In the genomic region with DNA sequence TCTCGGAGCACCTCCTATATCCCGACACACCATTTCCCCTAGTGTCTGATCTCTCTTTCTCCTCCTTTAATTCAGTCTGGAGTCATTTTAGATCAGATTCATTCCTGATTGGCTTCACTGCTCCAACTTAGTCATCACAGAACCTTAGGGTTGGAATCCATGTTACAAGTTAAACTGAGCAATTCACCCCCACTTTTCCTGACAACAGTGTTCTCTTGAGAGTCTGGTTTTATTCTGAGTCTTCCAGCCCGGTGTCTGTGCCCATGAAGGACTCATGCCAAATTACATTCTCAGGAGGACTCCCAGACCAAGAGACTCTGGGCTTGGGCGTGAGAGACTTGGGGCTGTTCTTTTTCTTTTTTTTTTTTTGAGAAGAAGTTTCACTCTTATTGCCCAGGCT, we compare ENCODE assay signal across 15 cellular contexts. TPM values are rescaled to one million over a fixed set of nuclear protein-coding genes. Genes with fewer than 3 reads are reported as not detected.
DNase-seq lines count a peak whose midpoint lies in the region; ATAC-seq and TF ChIP-seq lines count a peak whose summit lies in the region.
"Had no signal": no experiment of that assay in that cellular context is flagged by ENCODE, and none has a peak within 500 bp of the region (broad histone marks: within the 10 kb centered on the region; RNA-seq: fewer than 3 reads in every experiment).

No MANE protein-coding gene starts in this region.

- intact Hi-C loops in lower lobe of right lung (cut with DNase I): no loop called here

- H3K27ac Mint-ChIP-seq in HFFc6: peak overlapping the region; percentile 72
- H3K27ac Mint-ChIP-seq: stimulated activated effector memory CD8-positive, alpha-beta T cell treated with anti-CD3 and anti-CD28 coated beads, Interleukin-12 subunit alpha, Interleukin-12 subunit beta, amount 100 ng/mL, for 72 hours had no signal

- no peak overlapping the region; the same call in 1 of the 2 replicates for H3K4me3 Mint-ChIP-seq in HFFc6
- H3K4me3 Mint-ChIP-seq: stimulated activated effector memory CD8-positive, alpha-beta T cell treated with anti-CD3 and anti-CD28 coated beads, Interleukin-12 subunit alpha, Interleukin-12 subunit beta, amount 100 ng/mL, for 72 hours had no signal

- TF ChIP-seq EP300 in tibial nerve (IDR thresholded peaks at IDR 0.05): no peak

- H3K27me3 Mint-ChIP-seq in HFFc6 (ENCODE audit: insufficient read depth): no peaks in the 10 kb centered on the region

- no peak for ATAC-seq in lower lobe of right lung
- ATAC-seq: stimulated activated effector memory CD8-positive, alpha-beta T cell treated with anti-CD3 and anti-CD28 coated beads, Interleukin-12 subunit alpha, Interleukin-12 subunit beta, amount 100 ng/mL, for 72 hours had no signal

- peaks cover 78% of the 10 kb centered on the region for H3K4me1 Mint-ChIP-seq in HFFc6 (ENCODE audit: low read depth)

- no peak for TF ChIP-seq POLR2A in tibial nerve (IDR thresholded peaks at IDR 0.05)

- H3K4me3 ChIP-seq in epithelial cell of proximal tubule (ENCODE audit: low read depth, low read length): no peak overlapping the region
- no peak overlapping the region for H3K4me3 ChIP-seq in lower lobe of right lung
- H3K4me3 ChIP-seq in tibial nerve: no peak overlapping the region
- H3K4me3 ChIP-seq: SJCRH30 had no signal

- H3K27ac ChIP-seq in lower lobe of right lung: peak overlapping the region; percentile 71
- H3K27ac ChIP-seq in tibial nerve: peak overlapping the region in 3 of 4 donors; percentile 47 to 80 (median 66)
- H3K27ac ChIP-seq: SJCRH30 had no signal

- 71 to 77% methylated on average over 4 of the region's 4 CpGs for WGBS in tibial nerve, 2 donors

- H3K9me3 ChIP-seq in lower lobe of right lung (no peaks in the 10 kb centered on the region), tibial nerve (no peaks in the 10 kb centered on the region)
- H3K9me3 ChIP-seq: SJCRH30 had no signal

- no peaks in the 10 kb centered on the region for H3K9me3 Mint-ChIP-seq in HFFc6
- H3K9me3 Mint-ChIP-seq: stimulated activated effector memory CD8-positive, alpha-beta T cell treated with anti-CD3 and anti-CD28 coated beads, Interleukin-12 subunit alpha, Interleukin-12 subunit beta, amount 100 ng/mL, for 72 hours had no signal

- no peak for DNase-seq in HFFc6
- DNase-seq in epithelial cell of proximal tubule (ENCODE audit: low read depth): peak; percentile 70
- no peak for DNase-seq in lower lobe of right lung
- no peak for DNase-seq in tibial nerve (ENCODE audit: low spot score in 2 of 2)
- DNase-seq in NCI-H226: no peak
- DNase-seq in SK-N-DZ (ENCODE audit: low spot score): no peak
- no peak for DNase-seq in NCI-H2107 treated with DMSO at 0.1 percent for 48 hours (lab: John Stamatoyannopoulos, UW; ENCODE audit: unreplicated experiment)
- DNase-seq: activated T-cell treated with anti-CD3 and anti-CD28 coated beads for 4 hours; dermis blood vessel endothelial cell; foreskin melanocyte; left colon; NCI-H146; SJCRH30; stimulated activated CD4-positive, alpha-beta T cell treated with anti-CD3 and anti-CD28 coated beads, Interleukin-2, amount 100 ng/mL, for 24 hours had no signal

- H3K4me1 ChIP-seq in lower lobe of right lung (peaks cover 45% of the 10 kb centered on the region), tibial nerve (peaks cover 0 to 45% (median 19%) of the 10 kb centered on the region in 4 donors)
- H3K4me1 ChIP-seq: SJCRH30 had no signal

- TF ChIP-seq CTCF in HFFc6 (IDR thresholded peaks at IDR 0.05) (no peak), epithelial cell of proximal tubule (conservative IDR thresholded peaks at IDR 0.05; ENCODE audit: low read depth, low read length) (no peak), lower lobe of right lung (IDR thresholded peaks at IDR 0.05) (no peak), tibial nerve (IDR thresholded peaks at IDR 0.05) (no peak)

- peaks cover 4% of the 10 kb centered on the region for H3K36me3 ChIP-seq in lower lobe of right lung
- H3K36me3 ChIP-seq in tibial nerve: no peaks in the 10 kb centered on the region
- H3K36me3 ChIP-seq: SJCRH30 had no signal

- H3K27me3 ChIP-seq in lower lobe of right lung (ENCODE audit: low read depth): no peaks in the 10 kb centered on the region
- H3K27me3 ChIP-seq in tibial nerve: no peaks in the 10 kb centered on the region
- H3K27me3 ChIP-seq: SJCRH30 had no signal

- peaks cover 46% of the 10 kb centered on the region for H3K36me3 Mint-ChIP-seq in HFFc6 (ENCODE audit: low read depth)

RNA-seq across cellular contexts. Expression of a gene that starts 57.5 kb away (rescaled TPM):
- total RNA-seq in HFFc6 (2021; fragmentation: NEBNext Ultra II Directional; extraction: Animal tissue kit (Norgen Biotek cat#: 25700)): 100 to 1,000 TPM in 4 of 6 experiments, 10 to 100 TPM in 2; 84.1 to 121 (median 102) TPM
- total RNA-seq in epithelial cell of proximal tubule (53.6 and 93.9 TPM in 2 replicates), lower lobe of right lung (180 TPM), tibial nerve (100 to 1,000 TPM; 183 to 293 (median 242) TPM)
- polyA plus RNA-seq in SK-N-DZ (2014; cell fraction: cytosol; rRNA removed): 2.2 and 3.2 TPM in 2 replicates
- polyA plus RNA-seq in SK-N-DZ (2014; cell fraction: nucleus; rRNA removed): 1.9 and 2.6 TPM in 2 replicates
